26 cellular contexts compared by ENCODE assay signal in the genomic region with DNA sequence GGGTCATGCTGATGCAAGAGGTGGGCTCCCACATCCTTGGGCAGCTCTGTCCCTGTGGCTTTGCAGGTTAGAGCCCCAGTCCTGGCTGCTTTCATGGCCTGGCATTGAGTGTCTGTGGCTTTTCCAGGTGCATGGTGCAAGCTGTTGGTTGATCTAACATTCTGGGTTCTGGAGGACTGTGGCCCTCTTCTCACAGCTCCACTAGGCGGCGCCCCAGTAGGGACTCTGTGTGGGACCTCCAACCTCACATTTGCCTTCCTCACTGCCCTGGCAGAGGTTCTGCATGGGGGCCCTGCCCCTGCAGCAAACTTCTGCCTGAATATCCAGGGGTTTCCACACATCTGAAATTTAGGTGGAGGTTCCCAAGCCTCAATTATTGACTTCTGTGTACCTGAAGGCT.
DNase-seq lines count a peak whose midpoint lies in the region; ATAC-seq, FAIRE-seq and TF ChIP-seq lines count a peak whose summit lies in the region.
"Had no signal": no experiment of that assay in that cellular context is flagged by ENCODE, and none has a peak within 500 bp of the region (broad histone marks: within the 10 kb centered on the region; RNA-seq: fewer than 3 reads in every experiment).

No MANE protein-coding gene starts in this region.

- no peak overlapping the region for H3K9ac ChIP-seq in HepG2 (ENCODE audit: insufficient read depth, low read depth, low read length)
- H3K9ac ChIP-seq in HCT116 (ENCODE audit: low read length), result no peak overlapping the region
- no peak overlapping the region for H3K9ac ChIP-seq in GM23248

- BruUV-seq in HepG2 (replicated peaks; lab: Mats Ljungman, UMichigan) (no TSS peak), HCT116 (replicated peaks; lab: Mats Ljungman, UMichigan) (no TSS peak), OCI-LY7 (replicated peaks; lab: Mats Ljungman, UMichigan) (no TSS peak)

- TF ChIP-seq POLR2A in HepG2 (IDR thresholded peaks at IDR 0.05; ENCODE audit: insufficient read depth in 1 of 2, low read depth in 2 of 2, low read length in 2 of 2) (no peak), right lobe of liver (IDR thresholded peaks at IDR 0.05) (no peak), HCT116 (IDR thresholded peaks at IDR 0.05; ENCODE audit: borderline replicate concordance, extremely low read depth, insufficient read depth, insufficient read length) (no peak)

- in situ Hi-C loops in HepG2 (cut with HindIII; ENCODE audit: extremely low pct_ligation_motif_present, low pct_unique_long_range_greater_than_20kb) (no loop called here), GM23248 (cut with MboI) (no loop called here)

- H3K4me2 ChIP-seq in HepG2 (ENCODE audit: low read depth, low read length), result no peak overlapping the region
- H3K4me2 ChIP-seq in HCT116 (ENCODE audit: low read length), result no peak overlapping the region
- H3K4me2 ChIP-seq in OCI-LY7 (ENCODE audit: low read length), result no peak overlapping the region
- H3K4me2 ChIP-seq in GM23248 (ENCODE audit: unreplicated experiment), result no peak overlapping the region

- H4K20me1 ChIP-seq in HepG2 (ENCODE audit: insufficient read depth, low read length) (no peaks in the 10 kb centered on the region), HCT116 (ENCODE audit: insufficient read depth) (no peaks in the 10 kb centered on the region), OCI-LY7 (ENCODE audit: insufficient read depth, low read length) (no peaks in the 10 kb centered on the region), GM23248 (ENCODE audit: insufficient read depth) (no peaks in the 10 kb centered on the region)

- H3K9me2 ChIP-seq in HCT116 (ENCODE audit: insufficient read depth), result no peaks in the 10 kb centered on the region
- H3K9me2 ChIP-seq in OCI-LY7 (ENCODE audit: insufficient read depth, low read length), result no peaks in the 10 kb centered on the region
- no peaks in the 10 kb centered on the region for H3K9me2 ChIP-seq in GM23248 (ENCODE audit: insufficient read depth)

- no CpG with 5 or more reads among the region's 2 CpGs for WGBS in HepG2 (ENCODE audit: low lambda C conversion rate)
- WGBS in right lobe of liver (ENCODE audit: insufficient coverage, low coverage, low lambda C conversion rate, missing lambda C conversion rate), result no CpG with 5 or more reads among the region's 2 CpGs
- WGBS in GM23248 (ENCODE audit: low coverage in 1 of 2, low lambda C conversion rate in 2 of 2, missing lambda C conversion rate in 2 of 2), 2 experiments, result 29 to 74% methylated on average over 2 of the region's 2 CpGs

- no peaks in the 10 kb centered on the region for H3F3A ChIP-seq in GM23248 (ENCODE audit: insufficient read depth)

- H3K4me3 ChIP-seq in HepG2 (replicated peaks in 1 of 3; ENCODE audit: insufficient read depth in 1 of 3, low read depth in 2 of 3, low read length in 3 of 3), result no peak overlapping the region
- H3K4me3 ChIP-seq in right lobe of liver, result no peak overlapping the region
- H3K4me3 ChIP-seq in HCT116 (replicated peaks in 1 of 2; ENCODE audit: low read depth in 1 of 2, low read length in 2 of 2), result no peak overlapping the region
- H3K4me3 ChIP-seq in OCI-LY7 (ENCODE audit: low read depth, low read length, poor library complexity, severe bottlenecking), result no peak overlapping the region
- no peak overlapping the region for H3K4me3 ChIP-seq in coronary artery
- H3K4me3 ChIP-seq in GM23248, result no peak overlapping the region
- H3K4me3 ChIP-seq: heart left ventricle, SK-N-MC, skin epidermis, testis had no signal

- H3K27ac ChIP-seq in HepG2 (ENCODE audit: extremely low read length, insufficient read depth, low read length) (no peak overlapping the region), right lobe of liver (no peak overlapping the region), HCT116 (ENCODE audit: low read depth, low read length) (no peak overlapping the region), OCI-LY7 (ENCODE audit: low read depth, low read length, poor library complexity, severe bottlenecking) (no peak overlapping the region), coronary artery (no peak overlapping the region), GM23248 (no peak overlapping the region)
- H3K27ac ChIP-seq: heart left ventricle, SK-N-MC, skin epidermis, testis had no signal

- no peak for FAIRE-seq in HepG2 (lab: Jason Lieb, UNC)
- FAIRE-seq: bronchial epithelial cell had no signal

- ATAC-seq in HepG2, result no peak
- no peak for ATAC-seq in right lobe of liver
- ATAC-seq in HCT116, result no peak
- ATAC-seq: heart left ventricle; left colon; stimulated activated naive B cell treated with anti-CD40 and anti-IgM and Interleukin-4, amounts not matched to agents 10 μg/mL and 1 μg/mL and 100 μg/mL, for 72 hours had no signal

- H3K9me3 ChIP-seq in HepG2 (ENCODE audit: low read length), result no peaks in the 10 kb centered on the region
- H3K9me3 ChIP-seq in right lobe of liver, result no peaks in the 10 kb centered on the region
- H3K9me3 ChIP-seq in HCT116 (ENCODE audit: control insufficient read depth in 1 of 2, insufficient read depth in 1 of 2, low read depth in 1 of 2, low read length in 2 of 2), result no peaks in the 10 kb centered on the region
- H3K9me3 ChIP-seq in OCI-LY7 (ENCODE audit: low read length), result no peaks in the 10 kb centered on the region
- no peaks in the 10 kb centered on the region for H3K9me3 ChIP-seq in GM23248 (ENCODE audit: low read depth)
- H3K9me3 ChIP-seq: testis had no signal

- H3K4me1 ChIP-seq in HepG2 (ENCODE audit: insufficient read depth, low read length) (no peaks in the 10 kb centered on the region), right lobe of liver (no peaks in the 10 kb centered on the region), HCT116 (ENCODE audit: control insufficient read depth in 1 of 2, insufficient read depth in 2 of 2, low read length in 2 of 2) (no peaks in the 10 kb centered on the region), OCI-LY7 (ENCODE audit: insufficient read depth, low read length, poor library complexity, severe bottlenecking) (no peaks in the 10 kb centered on the region), GM23248 (ENCODE audit: insufficient read depth) (no peaks in the 10 kb centered on the region)
- H3K4me1 ChIP-seq: heart left ventricle, testis had no signal

- H3K79me2 ChIP-seq in HepG2 (ENCODE audit: insufficient read depth, low read length) (no peaks in the 10 kb centered on the region), HCT116 (ENCODE audit: insufficient read depth, low read length) (no peaks in the 10 kb centered on the region), OCI-LY7 (ENCODE audit: insufficient read depth, low read depth, low read length) (no peaks in the 10 kb centered on the region), GM23248 (ENCODE audit: insufficient read depth) (no peaks in the 10 kb centered on the region)

- H3K27me3 ChIP-seq in HepG2 (ENCODE audit: control insufficient read depth in 1 of 2, insufficient read depth in 2 of 2, low read length in 2 of 2), result no peaks in the 10 kb centered on the region
- no peaks in the 10 kb centered on the region for H3K27me3 ChIP-seq in right lobe of liver
- no peaks in the 10 kb centered on the region for H3K27me3 ChIP-seq in HCT116 (ENCODE audit: insufficient read depth, low read length)
- H3K27me3 ChIP-seq in GM23248 (replicated peaks; ENCODE audit: insufficient read depth), result no peaks in the 10 kb centered on the region
- H3K27me3 ChIP-seq: heart left ventricle, testis had no signal

- TF ChIP-seq CTCF in HepG2 (CRISPR knock-in tag; IDR thresholded peaks at IDR 0.05) (peak; percentile 44), right lobe of liver (IDR thresholded peaks at IDR 0.05) (no peak), HCT116 (IDR thresholded peaks at IDR 0.05 in 2 of 3, conservative IDR thresholded peaks at IDR 0.05 in 1 of 3; ENCODE audit: borderline replicate concordance in 1 of 3, insufficient read depth in 1 of 3, low read depth in 2 of 3, low read length in 2 of 3) (peak in 2 of 3 experiments; percentile 17; a peak in 2 of 6 replicates), OCI-LY7 (conservative IDR thresholded peaks at IDR 0.05; ENCODE audit: low read length) (peak; percentile 50), coronary artery (IDR thresholded peaks at IDR 0.05) (no peak)

- POLR2A ChIA-PET in HepG2 (lab: Yijun Ruan, JAX) (no interaction called here), HCT116 (lab: Charles Lee) (no interaction called here), OCI-LY7 (lab: Charles Lee) (no interaction called here)

- H2AFZ ChIP-seq in HepG2 (ENCODE audit: low read length) (no peak overlapping the region), HCT116 (ENCODE audit: low read depth, low read length, poor library complexity, severe bottlenecking) (no peak overlapping the region), OCI-LY7 (ENCODE audit: low read length) (no peak overlapping the region), GM23248 (no peak overlapping the region)

- TF ChIP-seq EP300 in HepG2 (IDR thresholded peaks at IDR 0.05; ENCODE audit: low read depth in 2 of 2, low read length in 2 of 2) (no peak), HepG2 (CRISPR knock-in tag; IDR thresholded peaks at IDR 0.05; ENCODE audit: borderline replicate concordance) (no peak)

- H3K36me3 ChIP-seq in HepG2 (replicated peaks in 1 of 2; ENCODE audit: control insufficient read depth in 1 of 2, insufficient read depth in 2 of 2, low read length in 2 of 2), result no peaks in the 10 kb centered on the region
- no peaks in the 10 kb centered on the region for H3K36me3 ChIP-seq in right lobe of liver
- H3K36me3 ChIP-seq in HCT116 (ENCODE audit: control insufficient read depth in 1 of 2, insufficient read depth in 2 of 2, low read length in 2 of 2), result no peaks in the 10 kb centered on the region
- no peaks in the 10 kb centered on the region for H3K36me3 ChIP-seq in OCI-LY7 (ENCODE audit: insufficient read depth, low read length)
- H3K36me3 ChIP-seq in GM23248 (ENCODE audit: low read depth), result no peaks in the 10 kb centered on the region
- H3K36me3 ChIP-seq: heart left ventricle had no signal

- intact Hi-C loops in HepG2 (cut with micrococcal nuclease; ENCODE audit: unreplicated experiment), result no loop called here
- intact Hi-C loops in right lobe of liver (cut with DNase I), result no loop called here
- intact Hi-C loops in HCT116 (cut with micrococcal nuclease), result no loop called here
- intact Hi-C loops in OCI-LY7 (cut with micrococcal nuclease; ENCODE audit: unreplicated experiment), result no loop called here

- RAD21 ChIA-PET in HCT116 (lab: Charles Lee; ENCODE audit: low non-redundant PET in 1 of 2, low total read pairs in 2 of 2, uncharacterized antibody in 2 of 2, unreplicated experiment in 2 of 2), result no interaction called here

- CTCF ChIA-PET in HepG2 (lab: Yijun Ruan, JAX; ENCODE audit: low intra/inter-chr PET ratio, low total read pairs), result no interaction called here
- CTCF ChIA-PET in HCT116 (lab: Charles Lee), result no interaction called here
- CTCF ChIA-PET in OCI-LY7 (lab: Charles Lee; ENCODE audit: unreplicated experiment), result no interaction called here

- DNase-seq in HepG2 (ENCODE audit: low spot score) (no peak), right lobe of liver (no peak), HCT116 (ENCODE audit: low read depth, low spot score) (no peak), OCI-LY7 (ENCODE audit: low spot score) (no peak), NCI-H1694 treated with DMSO at 0.1 percent for 48 hours (lab: John Stamatoyannopoulos, UW) (no peak), coronary artery (ENCODE audit: low spot score) (no peak), NCI-H524 treated with DMSO at 0.1 percent for 48 hours (lab: John Stamatoyannopoulos, UW) (no peak), GM23248 (no peak)
- DNase-seq: activated CD4-positive, alpha-beta memory T cell treated with anti-CD3 and anti-CD28 coated beads for 36 hours; amniotic stem cell; CD4-positive, alpha-beta memory T cell; DMS79 treated with DMSO at 0.1 percent for 48 hours; heart left ventricle; left colon; mesenchymal stem cell; NCI-H1092; NCI-H2029; NCI-H345; NK-92 treated with Interleukin-12 subunit alpha and Interleukin-12 subunit beta, amount 100 ng/mL, for 24 hours; occipital lobe; stimulated activated CD4-positive, alpha-beta T cell treated with anti-CD3 and anti-CD28 coated beads, Interleukin-2, amount 100 ng/mL, for 24 hours; stimulated activated naive B cell treated with anti-CD40 and anti-IgM and Interleukin-4, amounts not matched to agents 10 μg/mL and 1 μg/mL and 100 μg/mL, for 72 hours; testis had no signal

- TF ChIP-seq RAD21 in HepG2 (CRISPR knock-in tag; IDR thresholded peaks at IDR 0.05), result no peak
- TF ChIP-seq RAD21 in HCT116 (IDR thresholded peaks at IDR 0.05; ENCODE audit: low read depth), result no peak

Comparison
In these comparisons a context has a peak if more than half of its experiments do, and no peak if none do; other contexts are left out.
1. CTCF ChIP-seq: peak in HepG2 (single experiment), HCT116 (2 of 3) and OCI-LY7 (single experiment); none in right lobe of liver (0 of 4) and coronary artery (single experiment).
2. Of the 20 proteins assayed by ChIP-seq in both HepG2 and HCT116: peak only in HepG2: none; only in HCT116: none; in both: CTCF; in neither: 19.